In the genomic region with DNA sequence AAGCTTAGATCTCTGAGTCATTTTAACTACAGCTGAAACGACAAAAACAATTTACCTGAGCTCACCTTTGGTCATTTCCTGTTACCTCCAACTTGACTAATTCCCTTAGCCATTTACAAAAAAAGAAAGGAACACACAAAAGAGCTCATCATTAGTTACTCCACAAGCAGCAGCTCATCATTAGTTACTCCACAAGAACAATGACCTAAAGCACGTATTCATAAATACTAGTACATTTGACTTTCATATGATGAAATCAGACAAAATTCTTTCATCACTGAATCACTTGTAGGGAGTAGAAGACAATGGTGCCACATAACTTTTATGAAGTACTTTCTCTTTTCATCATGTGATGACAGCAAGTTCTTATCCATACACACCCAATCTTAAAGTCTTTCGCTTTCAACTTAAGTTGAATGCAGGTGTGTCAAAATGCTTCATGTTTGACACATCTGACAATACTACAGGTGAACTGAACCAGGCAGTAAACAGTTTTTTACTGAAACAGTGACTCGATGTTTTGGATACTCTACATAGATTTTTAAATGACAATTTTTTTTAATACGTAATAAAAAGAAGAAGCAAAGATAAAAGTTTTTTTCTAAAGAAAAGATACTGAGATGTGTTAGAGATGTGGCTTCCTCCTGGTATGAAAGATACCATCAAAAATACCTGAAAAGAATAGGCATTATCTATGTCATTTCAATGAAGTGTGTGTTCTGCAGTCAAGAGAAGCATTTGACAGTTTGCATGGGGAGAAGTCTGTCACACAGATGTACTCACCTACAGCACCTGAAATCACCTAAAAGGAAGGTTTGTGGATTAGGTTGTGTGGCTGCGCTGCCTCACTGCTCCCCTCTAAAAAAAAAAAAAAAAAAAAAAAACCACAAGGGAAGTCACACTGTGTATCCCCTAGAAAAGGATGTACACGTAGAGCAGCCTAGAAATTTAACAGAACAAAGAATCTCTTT, we compare ENCODE assay signal across 1 cellular context.
TF ChIP-seq lines count a peak whose summit lies in the region.

No MANE protein-coding gene starts in this region.

TF ChIP-seq in K562, 482 proteins besides CTCF, POLR2A, EP300 and RAD21 (continued from another document):
- TF ChIP-seq HINFP (tag; conservative IDR thresholded peaks at IDR 0.05; ENCODE audit: low read depth) (no peak), NR2C1 (IDR thresholded peaks at IDR 0.05) (no peak), NR2C1 (tag; IDR thresholded peaks at IDR 0.05) (no peak), ZNF140 (CRISPR knock-in tag; IDR thresholded peaks at IDR 0.05) (no peak), HDAC1 (IDR thresholded peaks at IDR 0.05) (no peak), ZC3H8 (IDR thresholded peaks at IDR 0.05) (no peak), FOXJ3 (CRISPR knock-in tag; IDR thresholded peaks at IDR 0.05) (no peak), HDAC2 (IDR thresholded peaks at IDR 0.05) (no peak), JUNB (CRISPR knock-in tag; conservative IDR thresholded peaks at IDR 0.05) (no peak)
